ENCODE assay signal across 21 cellular contexts in genomic region chr3:17553080-17553479, GRCh38.
DNase-seq lines count a peak whose midpoint lies in the region; ATAC-seq, FAIRE-seq and TF ChIP-seq lines count a peak whose summit lies in the region.
"Had no signal": no experiment of that assay in that cellular context is flagged by ENCODE, and none has a peak within 500 bp of the region (broad histone marks: within the 10 kb centered on the region; RNA-seq: fewer than 3 reads in every experiment).

No MANE protein-coding gene starts in this region.

- in situ Hi-C loops in gastrocnemius medialis (cut with MboI; ENCODE audit: low sequenced_read_pairs in 4 of 4), result no loop called here

- peaks cover 17 to 19% of the 10 kb centered on the region in 2 donors for H3K4me1 ChIP-seq in gastrocnemius medialis
- H3K4me1 ChIP-seq in small intestine (ENCODE audit: control insufficient read depth in 2 of 2, insufficient read depth in 1 of 2, low read depth in 1 of 2, low read length in 1 of 2), result no peaks in the 10 kb centered on the region

- no peak for TF ChIP-seq POLR2A in gastrocnemius medialis (IDR thresholded peaks at IDR 0.05)

- H3K9me3 ChIP-seq in gastrocnemius medialis (no peaks in the 10 kb centered on the region), small intestine (ENCODE audit: control insufficient read depth, low read depth) (no peaks in the 10 kb centered on the region)
- H3K9me3 ChIP-seq: BE2C, neutrophil had no signal

- intact Hi-C loops in left ventricle myocardium superior (cut with micrococcal nuclease), result no loop called here
- intact Hi-C loops in gastrocnemius medialis (cut with DNase I; ENCODE audit: low total_unique reads), result loop anchor here (10.0 kb wide), 1 partner anchor 182 kb away; no protein-coding TSS in a partner anchor

- ATAC-seq in left ventricle myocardium superior, result peak; percentile 97
- ATAC-seq in gastrocnemius medialis, result peak; percentile 63 to 84
- ATAC-seq: activated CD8-positive, alpha-beta memory T cell treated with anti-CD3 and anti-CD28 coated beads, Interleukin-2, amount 10 ng/mL, durations not matched to agents 7 days and 5 days; left lobe of liver; T-cell had no signal

- H3K27ac ChIP-seq in gastrocnemius medialis (peak overlapping the region; percentile 6 to 43 (median 34)), small intestine (ENCODE audit: low read depth in 1 of 2, low read length in 1 of 2) (no peak overlapping the region)
- H3K27ac ChIP-seq: epithelial cell of prostate, HL-60, neutrophil, PC-9 had no signal

- H3K36me3 ChIP-seq in gastrocnemius medialis (no peaks in the 10 kb centered on the region), small intestine (ENCODE audit: control insufficient read depth in 2 of 2, insufficient read depth in 2 of 2, low read length in 2 of 2) (no peaks in the 10 kb centered on the region)
- H3K36me3 ChIP-seq: BE2C, neutrophil had no signal

- DNase-seq in NCI-H2029 treated with DMSO at 0.1 percent for 48 hours (lab: John Stamatoyannopoulos, UW) (peak; percentile 12), NCI-H2029 (lab: John Stamatoyannopoulos, UW) (no peak), cerebellar cortex (ENCODE audit: low spot score) (peak; percentile 22), left ventricle myocardium superior (no peak), gastrocnemius medialis (no peak), small intestine (no peak), GM19240 (ENCODE audit: insufficient read length, low spot score) (no peak)
- DNase-seq in activated T-cell treated with anti-CD3 and anti-CD28 coated beads, Interleukin-2, amount 50 U/mL, for 1 hour, result no peak
- DNase-seq: activated CD4-positive, alpha-beta T cell treated with anti-CD3 and anti-CD28 coated beads for 48 hours; activated CD8-positive, alpha-beta memory T cell treated with anti-CD3 and anti-CD28 coated beads, Interleukin-2, amount 10 ng/mL, durations not matched to agents 7 days and 5 days; BE2C; Calu3; NCI-H82; PC-9; stimulated activated CD4-positive, alpha-beta T cell treated with anti-CD3 and anti-CD28 coated beads, Interleukin-12 subunit alpha, Interleukin-12 subunit beta, amount 100 ng/mL, for 4 hours; T-cell had no signal

- H3K27me3 ChIP-seq in gastrocnemius medialis (no peaks in the 10 kb centered on the region), small intestine (ENCODE audit: control insufficient read depth in 2 of 2, insufficient read depth in 2 of 2, low read length in 2 of 2) (no peaks in the 10 kb centered on the region)
- H3K27me3 ChIP-seq: BE2C, neutrophil had no signal

- TF ChIP-seq CTCF in gastrocnemius medialis (IDR thresholded peaks at IDR 0.05 in 4 of 5, conservative IDR thresholded peaks at IDR 0.05 in 1 of 5), result no peak

- FAIRE-seq in small intestine (lab: Jason Lieb, UNC), result no peak
- FAIRE-seq: TTC549 had no signal

- 32 to 54% (median 37%) methylated on average over 1 of the region's 1 CpG for WGBS in small intestine, 3 donors

- H3K4me3 ChIP-seq in gastrocnemius medialis (no peak overlapping the region), small intestine (ENCODE audit: low read depth in 1 of 2, low read length in 2 of 2) (no peak overlapping the region)
- H3K4me3 ChIP-seq: PC-9 had no signal

Comparison
In these comparisons a context has a peak if more than half of its experiments do, and no peak if none do; other contexts are left out.
1. DNase-seq: peak in NCI-H2029 treated with DMSO at 0.1 percent for 48 hours (single experiment) and cerebellar cortex (single experiment); none in NCI-H2029 (single experiment), left ventricle myocardium superior (single experiment), gastrocnemius medialis (0 of 2), activated T-cell treated with anti-CD3 and anti-CD28 coated beads, Interleukin-2, amount 50 U/mL, for 1 hour (single experiment), small intestine (single experiment) and GM19240 (single experiment).
2. H3K27ac ChIP-seq: peak in gastrocnemius medialis (4 of 4); none in small intestine (0 of 2).